ENCODE assay signal across 20 cellular contexts in the genomic region with DNA sequence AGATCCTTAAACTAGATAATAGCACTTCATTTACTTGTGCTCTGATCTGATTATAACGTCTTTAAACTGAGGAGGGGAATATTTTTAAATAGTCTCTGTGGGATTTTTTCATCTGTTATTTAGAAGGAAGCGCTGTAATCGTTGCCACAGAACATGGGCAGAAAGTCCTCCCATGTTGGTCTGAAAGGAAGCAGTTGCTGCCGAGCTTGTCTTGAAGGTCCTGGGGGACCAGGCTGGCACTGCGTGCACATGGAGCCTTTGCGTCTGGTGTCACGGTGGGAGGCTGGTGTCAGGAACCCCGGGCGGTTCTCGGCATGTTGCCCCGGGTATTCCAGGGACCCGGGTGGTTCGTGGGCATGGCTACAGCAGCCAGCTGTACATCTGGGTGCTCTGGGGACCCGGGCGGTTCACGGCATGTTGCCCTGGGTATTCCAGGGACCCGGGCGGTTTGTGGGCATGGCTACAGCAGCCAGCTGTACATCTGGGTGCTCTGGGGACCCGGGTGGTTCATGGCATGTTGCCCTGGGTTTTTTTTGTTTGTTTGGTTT. TPM values are rescaled to one million over a fixed set of nuclear protein-coding genes. Genes with fewer than 3 reads are reported as not detected.
DNase-seq lines count a peak whose midpoint lies in the region; ATAC-seq, FAIRE-seq and TF ChIP-seq lines count a peak whose summit lies in the region.
"Had no signal": no experiment of that assay in that cellular context is flagged by ENCODE, and none has a peak within 500 bp of the region (broad histone marks: within the 10 kb centered on the region; RNA-seq: fewer than 3 reads in every experiment).

No MANE protein-coding gene starts in this region.

- peaks cover 4% of the 10 kb centered on the region for H3K4me1 Mint-ChIP-seq in T-helper 2 cell treated with Interferon-gamma antibody and Interleukin-4, amounts not matched to agents 5 μg/mL and 100 μg/mL, for 36 hours (ENCODE audit: low read depth)
- H3K4me1 Mint-ChIP-seq in astrocyte (ENCODE audit: low read depth, unreplicated experiment), result peaks cover 5% of the 10 kb centered on the region

- H3K4me2 ChIP-seq in astrocyte (ENCODE audit: low read length), result no peak overlapping the region
- no peak overlapping the region for H3K4me2 ChIP-seq in osteoblast (ENCODE audit: insufficient read depth, low read length)

- H3K9me3 Mint-ChIP-seq in T-helper 2 cell treated with Interferon-gamma antibody and Interleukin-4, amounts not matched to agents 5 μg/mL and 100 μg/mL, for 36 hours, result no peaks in the 10 kb centered on the region
- H3K9me3 Mint-ChIP-seq in astrocyte (ENCODE audit: unreplicated experiment), result no peaks in the 10 kb centered on the region
- H3K9me3 Mint-ChIP-seq: CD8-positive, alpha-beta memory T cell had no signal

- H3K4me3 Mint-ChIP-seq in T-helper 2 cell treated with Interferon-gamma antibody and Interleukin-4, amounts not matched to agents 5 μg/mL and 100 μg/mL, for 36 hours, result no peak overlapping the region
- H3K4me3 Mint-ChIP-seq in astrocyte (ENCODE audit: unreplicated experiment), result no peak overlapping the region
- H3K4me3 Mint-ChIP-seq: CD8-positive, alpha-beta memory T cell had no signal

- no peaks in the 10 kb centered on the region for H3K27me3 ChIP-seq in astrocyte (ENCODE audit: insufficient read depth, low read length)
- H3K27me3 ChIP-seq in osteoblast (ENCODE audit: insufficient read depth, low read length), result no peaks in the 10 kb centered on the region
- no peaks in the 10 kb centered on the region for H3K27me3 ChIP-seq in esophagus squamous epithelium
- H3K27me3 ChIP-seq: BE2C had no signal

- H3K79me2 ChIP-seq in astrocyte (ENCODE audit: insufficient read depth, low read length) (peaks cover 64% of the 10 kb centered on the region), osteoblast (ENCODE audit: insufficient read depth, low read length) (peaks cover 74% of the 10 kb centered on the region)

- no peak for TF ChIP-seq POLR2A in esophagus squamous epithelium (IDR thresholded peaks at IDR 0.05)

- H3K4me1 ChIP-seq in astrocyte (ENCODE audit: insufficient read depth, low read length) (peaks cover 11% of the 10 kb centered on the region), osteoblast (ENCODE audit: insufficient read depth, low read length) (peaks cover 11% of the 10 kb centered on the region), esophagus squamous epithelium (peaks cover 0 to 18% (median 8%) of the 10 kb centered on the region in 3 donors)
- H3K4me1 ChIP-seq: BE2C had no signal

- FAIRE-seq in astrocyte (lab: Jason Lieb, UNC), result no peak
- FAIRE-seq: H54 had no signal

- no peak overlapping the region for H3K9ac ChIP-seq in astrocyte (ENCODE audit: low read length)

- peaks cover 70% of the 10 kb centered on the region for H4K20me1 ChIP-seq in astrocyte (ENCODE audit: insufficient read depth, low read length)
- H4K20me1 ChIP-seq in osteoblast (ENCODE audit: insufficient read depth, low read length), result peaks cover 54% of the 10 kb centered on the region

- no peaks in the 10 kb centered on the region for H3K9me3 ChIP-seq in astrocyte (ENCODE audit: insufficient read depth, low read depth, low read length)
- H3K9me3 ChIP-seq in osteoblast (ENCODE audit: low read depth, low read length), result no peaks in the 10 kb centered on the region
- no peaks in the 10 kb centered on the region for H3K9me3 ChIP-seq in esophagus squamous epithelium
- H3K9me3 ChIP-seq: BE2C had no signal

- no peak for TF ChIP-seq CTCF in astrocyte (IDR thresholded peaks at IDR 0.05; ENCODE audit: insufficient read depth, low read depth, low read length)
- no peak for TF ChIP-seq CTCF in osteoblast (IDR thresholded peaks at IDR 0.05; ENCODE audit: extremely low read depth, low read depth, low read length)
- no peak for TF ChIP-seq CTCF in esophagus squamous epithelium (IDR thresholded peaks at IDR 0.05)

- WGBS in esophagus squamous epithelium, 2 donors, result 86 to 95% methylated on average over 4 to 7 of the region's 19 CpGs

- no peak for DNase-seq in T-helper 2 cell treated with Interferon-gamma antibody and Interleukin-4, amounts not matched to agents 5 μg/mL and 100 μg/mL, for 36 hours (ENCODE audit: low spot score)
- DNase-seq in T-helper 2 cell, result no peak
- peak; percentile 87 for DNase-seq in NCI-H1694 (lab: John Stamatoyannopoulos, UW)
- no peak for DNase-seq in astrocyte (ENCODE audit: low read depth)
- DNase-seq in osteoblast (ENCODE audit: insufficient read length, low spot score, missing footprints), result peak; percentile 39
- DNase-seq in NCI-H446 treated with DMSO at 0.1 percent for 48 hours (lab: John Stamatoyannopoulos, UW), result no peak
- no peak for DNase-seq in esophagus squamous epithelium (lab: John Stamatoyannopoulos, UW)
- DNase-seq: 8988T; BE2C; CD8-positive, alpha-beta memory T cell; IMR-90; Kasumi-1; MM.1S; NCI-H1092 treated with DMSO at 0.1 percent for 48 hours; NCI-H187; PC-3 had no signal

- ATAC-seq in GM18858 (IDR thresholded peaks at IDR 0.05; ENCODE audit: unreplicated experiment), result no peak
- ATAC-seq: PC-3 had no signal

- H3K36me3 ChIP-seq in astrocyte (ENCODE audit: insufficient read depth, low read length), result peaks cover 28% of the 10 kb centered on the region
- H3K36me3 ChIP-seq in osteoblast (ENCODE audit: insufficient read depth, low read length), result peaks cover 64% of the 10 kb centered on the region
- peaks cover 41 to 94% (median 67%) of the 10 kb centered on the region in 3 donors for H3K36me3 ChIP-seq in esophagus squamous epithelium

- intact Hi-C loops in esophagus squamous epithelium (cut with DNase I), result no loop called here

- no peaks in the 10 kb centered on the region for H3K27me3 Mint-ChIP-seq in T-helper 2 cell treated with Interferon-gamma antibody and Interleukin-4, amounts not matched to agents 5 μg/mL and 100 μg/mL, for 36 hours (ENCODE audit: low read depth)
- no peaks in the 10 kb centered on the region for H3K27me3 Mint-ChIP-seq in astrocyte (ENCODE audit: low read depth, unreplicated experiment)
- H3K27me3 Mint-ChIP-seq: CD8-positive, alpha-beta memory T cell had no signal

- H3K27ac ChIP-seq in astrocyte (ENCODE audit: low read depth, low read length) (no peak overlapping the region), osteoblast (ENCODE audit: low read depth, low read length) (no peak overlapping the region), esophagus squamous epithelium (no peak overlapping the region)

- H2AFZ ChIP-seq in astrocyte (ENCODE audit: low read depth, low read length) (no peak overlapping the region), osteoblast (ENCODE audit: low read length) (no peak overlapping the region)

- peaks cover 31% of the 10 kb centered on the region for H3K36me3 Mint-ChIP-seq in T-helper 2 cell treated with Interferon-gamma antibody and Interleukin-4, amounts not matched to agents 5 μg/mL and 100 μg/mL, for 36 hours (ENCODE audit: low read depth)
- peaks cover 20% of the 10 kb centered on the region for H3K36me3 Mint-ChIP-seq in astrocyte (ENCODE audit: low read depth, unreplicated experiment)

- H3K4me3 ChIP-seq in astrocyte (ENCODE audit: insufficient read depth, low read depth, low read length), result no peak overlapping the region
- no peak overlapping the region for H3K4me3 ChIP-seq in osteoblast (ENCODE audit: insufficient read depth, low read length)
- no peak overlapping the region for H3K4me3 ChIP-seq in esophagus squamous epithelium

- peak overlapping the region; percentile 17 for H3K27ac Mint-ChIP-seq in T-helper 2 cell treated with Interferon-gamma antibody and Interleukin-4, amounts not matched to agents 5 μg/mL and 100 μg/mL, for 36 hours
- H3K27ac Mint-ChIP-seq in astrocyte (ENCODE audit: unreplicated experiment), result peak overlapping the region; percentile 56

RNA-seq across cellular contexts. Expression of gene TPD52L2, which starts 11.5 kb away (rescaled TPM):
- total RNA-seq in astrocyte (145 TPM in 2 replicates), osteoblast (99.6 and 115 TPM in 2 replicates), esophagus squamous epithelium (100 to 1,000 TPM in 3 of 4 donors, 10 to 100 TPM in 1; 97.1 to 124 (median 116) TPM)

RNA-seq across cellular contexts. Expression of gene ABHD16B, which starts 15.3 kb away (rescaled TPM):
- total RNA-seq in astrocyte, result not detected in 2 replicates
- total RNA-seq in osteoblast, result not detected in 2 replicates
- total RNA-seq in esophagus squamous epithelium, result not detected
- total RNA-seq: CD8-positive, alpha-beta memory T cell; Daoy; IMR-90; PC-3; Right ventricle myocardium inferior had no signal

RNA-seq across cellular contexts. Expression of gene DNAJC5, which starts 18.4 kb away (rescaled TPM):
- 64.6 and 65.6 TPM in 2 replicates for total RNA-seq in astrocyte
- total RNA-seq in osteoblast, result 41.5 and 53.9 TPM in 2 replicates
- 10 to 100 TPM; 58.7 to 89.5 (median 75.4) TPM for total RNA-seq in esophagus squamous epithelium

RNA-seq across cellular contexts. Expression of gene ZBTB46, which starts 45.5 kb away (rescaled TPM):
- total RNA-seq in astrocyte, result 12.9 and 13.9 TPM in 2 replicates
- total RNA-seq in osteoblast, result under 0.01 and 0.36 TPM in 2 replicates
- total RNA-seq in esophagus squamous epithelium, result 1 to 10 TPM in 3 of 4 donors, under 1 TPM in 1; 0.79 to 4.2 (median 2.0) TPM

Comparison
In these comparisons a context has a peak if more than half of its experiments do, and no peak if none do; other contexts are left out.
1. DNase-seq: peak in NCI-H1694 (single experiment) and osteoblast (single experiment); none in T-helper 2 cell treated with Interferon-gamma antibody and Interleukin-4, amounts not matched to agents 5 μg/mL and 100 μg/mL, for 36 hours (single experiment), T-helper 2 cell (0 of 5), astrocyte (single experiment), NCI-H446 treated with DMSO at 0.1 percent for 48 hours (single experiment) and esophagus squamous epithelium (single experiment).